Comparison of ENCODE assay signal across 15 cellular contexts in the genomic region with DNA sequence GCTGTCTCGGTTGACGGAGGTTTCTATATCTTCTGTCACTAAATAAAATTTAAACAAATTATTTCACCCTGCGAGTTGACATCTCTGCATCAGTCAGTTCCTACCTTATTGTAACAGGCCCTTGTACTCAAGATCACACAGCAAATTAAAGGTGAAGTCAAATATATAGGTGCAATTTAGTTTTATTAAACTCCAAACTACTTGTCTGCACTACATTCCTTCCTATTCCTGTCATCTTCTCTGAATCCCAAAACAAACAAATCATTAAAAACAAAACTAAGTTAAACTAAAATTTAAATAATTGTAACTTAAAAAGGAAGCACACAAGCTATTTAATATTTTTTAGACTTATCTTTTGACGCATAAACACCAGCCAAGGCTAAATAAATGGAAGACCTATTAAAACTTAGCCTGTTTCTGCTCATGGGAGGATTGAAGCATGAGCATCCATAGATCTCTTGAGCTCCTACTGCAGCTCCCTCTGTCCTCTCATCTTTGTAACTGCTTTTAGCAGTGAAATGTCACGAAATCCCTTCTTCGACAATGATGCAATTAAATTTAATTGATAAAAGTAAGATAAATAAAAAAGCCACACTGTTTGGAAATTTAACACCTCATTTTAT.
DNase-seq lines count a peak whose midpoint lies in the region; ATAC-seq and TF ChIP-seq lines count a peak whose summit lies in the region.
"Had no signal": no experiment of that assay in that cellular context is flagged by ENCODE, and none has a peak within 500 bp of the region (broad histone marks: within the 10 kb centered on the region; RNA-seq: fewer than 3 reads in every experiment).

No MANE protein-coding gene starts in this region.

- TF ChIP-seq CTCF in astrocyte of the cerebellum (IDR thresholded peaks at IDR 0.05; ENCODE audit: low read depth, low read length, missing control alignments) (peak; percentile 27), heart left ventricle (IDR thresholded peaks at IDR 0.05) (peak in 3 of 12 donors; percentile 10 to 38 (median 13)), sigmoid colon (IDR thresholded peaks at IDR 0.05) (no peak)

- H3K27me3 ChIP-seq in heart left ventricle = no peaks in the 10 kb centered on the region
- no peaks in the 10 kb centered on the region for H3K27me3 ChIP-seq in sigmoid colon
- no peaks in the 10 kb centered on the region for H3K27me3 ChIP-seq in MG63
- H3K27me3 ChIP-seq: Peyer's patch had no signal

- peaks cover 0 to 21% (median 6%) of the 10 kb centered on the region in 12 donors for H3K4me1 ChIP-seq in heart left ventricle
- peaks cover 0 to 46% (median 34%) of the 10 kb centered on the region in 4 donors for H3K4me1 ChIP-seq in sigmoid colon
- H3K4me1 ChIP-seq: Peyer's patch had no signal

- no peaks in the 10 kb centered on the region for H3K4me1 Mint-ChIP-seq in immature natural killer cell
- H3K4me1 Mint-ChIP-seq: activated CD4-positive, alpha-beta T cell treated with anti-CD3 and anti-CD28 coated beads, Interleukin-2, amount 10 ng/mL, durations not matched to agents 7 days and 5 days; CD4-positive, CD25-positive, alpha-beta regulatory T cell had no signal

- H3K36me3 ChIP-seq in heart left ventricle (no peaks in the 10 kb centered on the region), sigmoid colon (no peaks in the 10 kb centered on the region), MG63 (no peaks in the 10 kb centered on the region)
- H3K36me3 ChIP-seq: Peyer's patch had no signal

- no peak for TF ChIP-seq EP300 in sigmoid colon (IDR thresholded peaks at IDR 0.05)

- DNase-seq in EH (ENCODE audit: low read depth) (peak; percentile 43), astrocyte of the cerebellum (ENCODE audit: low read depth) (no peak), heart left ventricle (no peak), sigmoid colon (no peak), posterior cingulate gyrus (no peak), MG63 (no peak), immature natural killer cell (no peak)
- DNase-seq: activated CD4-positive, alpha-beta T cell treated with anti-CD3 and anti-CD28 coated beads, Interleukin-2, amount 10 ng/mL, durations not matched to agents 7 days and 5 days; activated T-cell treated with anti-CD3 and anti-CD28 coated beads, Interleukin-2, amount 50 U/mL, for 72 hours; CD4-positive, CD25-positive, alpha-beta regulatory T cell; NCI-H446 treated with DMSO at 0.1 percent for 48 hours; Peyer's patch; stimulated activated CD4-positive, alpha-beta T cell treated with anti-CD3 and anti-CD28 coated beads, Interleukin-2, amount 100 ng/mL, for 48 hours had no signal

- H3K9me3 ChIP-seq in heart left ventricle (no peaks in the 10 kb centered on the region), sigmoid colon (no peaks in the 10 kb centered on the region), MG63 (peaks cover 5% of the 10 kb centered on the region; the same call in 1 of the 2 replicates)
- H3K9me3 ChIP-seq: Peyer's patch had no signal

- intact Hi-C loops in heart left ventricle (cut with DNase I) (loop anchor here in 1 of 10 donors (10.0 kb wide), 1 partner anchor 174 kb away; no protein-coding TSS in a partner anchor), sigmoid colon (cut with DNase I) (no loop called here), posterior cingulate gyrus (cut with DNase I) (no loop called here)

- TF ChIP-seq POLR2A in heart left ventricle (IDR thresholded peaks at IDR 0.05) (no peak), sigmoid colon (IDR thresholded peaks at IDR 0.05) (no peak)

- peaks cover 0 to 7% (median under 1%) of the 10 kb centered on the region in 6 donors for H3K9me3 Mint-ChIP-seq in immature natural killer cell
- H3K9me3 Mint-ChIP-seq: activated CD4-positive, alpha-beta T cell treated with anti-CD3 and anti-CD28 coated beads, Interleukin-2, amount 10 ng/mL, durations not matched to agents 7 days and 5 days; activated T-cell treated with anti-CD3 and anti-CD28 coated beads, Interleukin-2, amount 50 U/mL, for 72 hours; mesothelial cell of epicardium had no signal

- H3K36me3 Mint-ChIP-seq in immature natural killer cell = peaks cover 0 to 3% (median 0%) of the 10 kb centered on the region in 3 donors
- H3K36me3 Mint-ChIP-seq: CD4-positive, CD25-positive, alpha-beta regulatory T cell; mesothelial cell of epicardium had no signal

- ATAC-seq in heart left ventricle = peak in 1 of 4 donors; percentile 24
- ATAC-seq in HG02973 (IDR thresholded peaks at IDR 0.05; ENCODE audit: unreplicated experiment) = no peak
- ATAC-seq: activated T-cell treated with anti-CD3 and anti-CD28 coated beads, Interleukin-2, amount 50 U/mL, for 72 hours had no signal

- H3K27me3 Mint-ChIP-seq in immature natural killer cell (ENCODE audit: low read depth in 3 of 3) = peaks cover 0 to 2% (median 0%) of the 10 kb centered on the region in 3 donors
- H3K27me3 Mint-ChIP-seq: activated CD4-positive, alpha-beta T cell treated with anti-CD3 and anti-CD28 coated beads, Interleukin-2, amount 10 ng/mL, durations not matched to agents 7 days and 5 days had no signal

- H3K27ac ChIP-seq in heart left ventricle (peak overlapping the region in 11 of 12 donors; percentile 4 to 77 (median 42)), sigmoid colon (peak overlapping the region; percentile 25 to 63 (median 58))

- 52 to 73% (median 61%) methylated on average over 6 of the region's 6 CpGs for WGBS in heart left ventricle, 4 donors
- 61 to 71% methylated on average over 6 of the region's 6 CpGs for WGBS in sigmoid colon, 2 donors

- H3K27ac Mint-ChIP-seq in immature natural killer cell = no peak overlapping the region
- H3K27ac Mint-ChIP-seq: activated CD4-positive, alpha-beta T cell treated with anti-CD3 and anti-CD28 coated beads, Interleukin-2, amount 10 ng/mL, durations not matched to agents 7 days and 5 days; activated T-cell treated with anti-CD3 and anti-CD28 coated beads, Interleukin-2, amount 50 U/mL, for 72 hours; CD4-positive, CD25-positive, alpha-beta regulatory T cell; mesothelial cell of epicardium had no signal

- H3K4me3 ChIP-seq in astrocyte of the cerebellum (ENCODE audit: low read depth, low read length) (no peak overlapping the region), heart left ventricle (no peak overlapping the region), sigmoid colon (no peak overlapping the region), MG63 (no peak overlapping the region)
- H3K4me3 ChIP-seq: Peyer's patch had no signal

- H3K4me3 Mint-ChIP-seq in immature natural killer cell = no peak overlapping the region
- H3K4me3 Mint-ChIP-seq: activated CD4-positive, alpha-beta T cell treated with anti-CD3 and anti-CD28 coated beads, Interleukin-2, amount 10 ng/mL, durations not matched to agents 7 days and 5 days; activated T-cell treated with anti-CD3 and anti-CD28 coated beads, Interleukin-2, amount 50 U/mL, for 72 hours; CD4-positive, CD25-positive, alpha-beta regulatory T cell; mesothelial cell of epicardium had no signal

- in situ Hi-C loops in astrocyte of the cerebellum (cut with HindIII; ENCODE audit: low sequenced_read_pairs) = no loop called here
